In genomic region chr17:82234211-82235055, GRCh38 we compare ENCODE assay signal across 12 cellular contexts. TPM values are rescaled to one million over a fixed set of nuclear protein-coding genes. Genes with fewer than 3 reads are reported as not detected.
DNase-seq lines count a peak whose midpoint lies in the region; ATAC-seq and TF ChIP-seq lines count a peak whose summit lies in the region.
"Had no signal": no experiment of that assay in that cellular context is flagged by ENCODE, and none has a peak within 500 bp of the region (broad histone marks: within the 10 kb centered on the region; RNA-seq: fewer than 3 reads in every experiment).

No MANE protein-coding gene starts in this region.

- 60 to 73% methylated on average over 8 to 26 of the region's 26 CpGs for WGBS in body of pancreas, 2 donors

- no peak for ATAC-seq in natural killer cell
- no peak for ATAC-seq in natural killer cell treated with Interleukin-12 subunit alpha and Interleukin-12 subunit beta and Interleukin-15 and Interleukin-18, amount 100 ng/mL, for 72 hours
- ATAC-seq in naive thymus-derived CD8-positive, alpha-beta T cell, result no peak
- ATAC-seq in body of pancreas, result no peak
- ATAC-seq in HG02970 (IDR thresholded peaks at IDR 0.05; ENCODE audit: low FRiP score, unreplicated experiment), result no peak
- no peak for ATAC-seq in GM18909 (IDR thresholded peaks at IDR 0.05; ENCODE audit: poor library complexity, unreplicated experiment)
- ATAC-seq: foreskin keratinocyte had no signal

- H3K36me3 Mint-ChIP-seq in natural killer cell, result no peaks in the 10 kb centered on the region
- H3K36me3 Mint-ChIP-seq in natural killer cell treated with Interleukin-12 subunit alpha and Interleukin-12 subunit beta and Interleukin-15 and Interleukin-18, amount 100 ng/mL, for 72 hours, result no peaks in the 10 kb centered on the region
- peaks cover 0 to 3% (median 0%) of the 10 kb centered on the region in 3 donors for H3K36me3 Mint-ChIP-seq in naive thymus-derived CD8-positive, alpha-beta T cell

- TF ChIP-seq CTCF in natural killer cell (IDR thresholded peaks at IDR 0.05) (no peak), body of pancreas (IDR thresholded peaks at IDR 0.05) (no peak)

- DNase-seq in natural killer cell (no peak), SK-N-DZ (ENCODE audit: low spot score) (peak; percentile 45), body of pancreas (no peak), SHP77 treated with DMSO at 0.1 percent for 48 hours (lab: John Stamatoyannopoulos, UW) (no peak)
- DNase-seq in natural killer cell treated with Interleukin-12 subunit alpha and Interleukin-12 subunit beta and Interleukin-15 and Interleukin-18, amount 100 ng/mL, for 72 hours (ENCODE audit: low spot score), result no peak
- DNase-seq in naive thymus-derived CD8-positive, alpha-beta T cell, result no peak
- DNase-seq: foreskin keratinocyte, NCI-H187 treated with DMSO at 0.1 percent for 48 hours, OCI-M1, WERI-Rb-1 had no signal

- no peaks in the 10 kb centered on the region for H3K9me3 Mint-ChIP-seq in natural killer cell
- no peaks in the 10 kb centered on the region for H3K9me3 Mint-ChIP-seq in natural killer cell treated with Interleukin-12 subunit alpha and Interleukin-12 subunit beta and Interleukin-15 and Interleukin-18, amount 100 ng/mL, for 72 hours
- H3K9me3 Mint-ChIP-seq in naive thymus-derived CD8-positive, alpha-beta T cell, result no peaks in the 10 kb centered on the region

- intact Hi-C loops in natural killer cell (cut with micrococcal nuclease) (loop anchor here (5.0 kb wide), 1 partner anchor 38 kb away; the partner anchor contains the start of gene CSNK1D), body of pancreas (cut with DNase I) (loop anchor here (5.0 kb wide), 1 partner anchor 88 kb away; no protein-coding TSS in a partner anchor)

- no peak overlapping the region for H3K4me3 Mint-ChIP-seq in natural killer cell
- no peak overlapping the region for H3K4me3 Mint-ChIP-seq in natural killer cell treated with Interleukin-12 subunit alpha and Interleukin-12 subunit beta and Interleukin-15 and Interleukin-18, amount 100 ng/mL, for 72 hours
- no peak overlapping the region for H3K4me3 Mint-ChIP-seq in naive thymus-derived CD8-positive, alpha-beta T cell

- no peaks in the 10 kb centered on the region for H3K9me3 ChIP-seq in body of pancreas

- peaks cover 13 to 48% of the 10 kb centered on the region in 2 donors for H3K4me1 Mint-ChIP-seq in natural killer cell
- peaks cover 9 to 18% of the 10 kb centered on the region in 2 donors for H3K4me1 Mint-ChIP-seq in natural killer cell treated with Interleukin-12 subunit alpha and Interleukin-12 subunit beta and Interleukin-15 and Interleukin-18, amount 100 ng/mL, for 72 hours (ENCODE audit: low read depth in 2 of 2)
- H3K4me1 Mint-ChIP-seq in naive thymus-derived CD8-positive, alpha-beta T cell, result peaks cover 12 to 39% (median 30%) of the 10 kb centered on the region in 4 donors

- H3K27me3 Mint-ChIP-seq in natural killer cell (ENCODE audit: low read depth in 2 of 2), result no peaks in the 10 kb centered on the region
- H3K27me3 Mint-ChIP-seq in natural killer cell treated with Interleukin-12 subunit alpha and Interleukin-12 subunit beta and Interleukin-15 and Interleukin-18, amount 100 ng/mL, for 72 hours, result no peaks in the 10 kb centered on the region
- no peaks in the 10 kb centered on the region for H3K27me3 Mint-ChIP-seq in naive thymus-derived CD8-positive, alpha-beta T cell

- H3K36me3 ChIP-seq in body of pancreas (replicated peaks in 1 of 2; ENCODE audit: insufficient read depth in 1 of 2, low read depth in 2 of 2), result peaks cover 0 to 2% of the 10 kb centered on the region in 2 donors

- H3K27me3 ChIP-seq in body of pancreas, result peaks cover 0 to 8% of the 10 kb centered on the region in 2 donors
- H3K27me3 ChIP-seq: foreskin keratinocyte had no signal

- H3K27ac ChIP-seq in body of pancreas, result no peak overlapping the region
- H3K27ac ChIP-seq: foreskin keratinocyte, WERI-Rb-1 had no signal

- peaks cover 44% of the 10 kb centered on the region for H3K4me1 ChIP-seq in body of pancreas

- TF ChIP-seq POLR2A in body of pancreas (IDR thresholded peaks at IDR 0.05), result no peak

- POLR2A ChIA-PET in naive thymus-derived CD8-positive, alpha-beta T cell (lab: Charles Lee), result interaction anchor here (0.7 to 5.3 kb wide), 5 partner anchors 12 to 64 kb away, joined by 3 to 32 read pairs (median 4); no protein-coding TSS in a partner anchor

- H3K4me3 ChIP-seq in body of pancreas, result no peak overlapping the region

- peak overlapping the region; percentile 26 to 63 for H3K27ac Mint-ChIP-seq in natural killer cell
- H3K27ac Mint-ChIP-seq in natural killer cell treated with Interleukin-12 subunit alpha and Interleukin-12 subunit beta and Interleukin-15 and Interleukin-18, amount 100 ng/mL, for 72 hours, result no peak overlapping the region
- H3K27ac Mint-ChIP-seq in naive thymus-derived CD8-positive, alpha-beta T cell, result peak overlapping the region in 6 of 10 donors; percentile 14 to 82 (median 47)

RNA-seq across cellular contexts. Expression of gene SLC16A3, which starts 5.6 kb away (rescaled TPM):
- total RNA-seq in natural killer cell, result 100 to 1,000 TPM; 172 to 365 (median 296) TPM
- total RNA-seq in natural killer cell treated with Interleukin-12 subunit alpha and Interleukin-12 subunit beta and Interleukin-15 and Interleukin-18, amount 100 ng/mL, for 72 hours, result 100 to 1,000 TPM; 241 to 534 TPM
- 70.5 and 78.7 TPM in 2 replicates for polyA plus RNA-seq in SK-N-DZ (2014; cell fraction: cytosol; rRNA removed)
- 43.3 and 51.0 TPM in 2 replicates for polyA plus RNA-seq in SK-N-DZ (2014; cell fraction: nucleus; rRNA removed)
- 10 to 100 TPM; 10.1 to 11.6 TPM for total RNA-seq in naive thymus-derived CD8-positive, alpha-beta T cell
- polyA plus RNA-seq in naive thymus-derived CD8-positive, alpha-beta T cell, result 1 to 10 TPM in 2 of 3 donors, under 1 TPM in 1; 0.91 to 1.5 (median 1.0) TPM
- total RNA-seq in body of pancreas, result 1 to 10 TPM; 2.0 to 5.4 TPM

RNA-seq across cellular contexts. Expression of gene CCDC57, which starts 21.8 kb away (rescaled TPM):
- total RNA-seq in natural killer cell (10 to 100 TPM; 69.7 to 79.2 (median 75.1) TPM), body of pancreas (10 to 100 TPM; 24.1 to 60.3 TPM)
- 10 to 100 TPM; 34.0 to 82.2 TPM for total RNA-seq in natural killer cell treated with Interleukin-12 subunit alpha and Interleukin-12 subunit beta and Interleukin-15 and Interleukin-18, amount 100 ng/mL, for 72 hours
- 13.0 and 24.1 TPM in 2 replicates for polyA plus RNA-seq in SK-N-DZ (2014; cell fraction: cytosol; rRNA removed)
- 39.5 and 75.5 TPM in 2 replicates for polyA plus RNA-seq in SK-N-DZ (2014; cell fraction: nucleus; rRNA removed)
- 10 to 100 TPM; 72.9 to 80.0 TPM for total RNA-seq in naive thymus-derived CD8-positive, alpha-beta T cell
- 10 to 100 TPM; 39.6 to 53.5 (median 42.4) TPM for polyA plus RNA-seq in naive thymus-derived CD8-positive, alpha-beta T cell

RNA-seq across cellular contexts. Expression of gene CSNK1D, which starts 39.1 kb away (rescaled TPM):
- 100 to 1,000 TPM; 423 to 475 (median 468) TPM for total RNA-seq in natural killer cell
- 100 to 1,000 TPM; 160 to 215 TPM for total RNA-seq in natural killer cell treated with Interleukin-12 subunit alpha and Interleukin-12 subunit beta and Interleukin-15 and Interleukin-18, amount 100 ng/mL, for 72 hours
- 25.1 and 31.2 TPM in 2 replicates for polyA plus RNA-seq in SK-N-DZ (2014; cell fraction: cytosol; rRNA removed)
- polyA plus RNA-seq in SK-N-DZ (2014; cell fraction: nucleus; rRNA removed), result 49.5 and 120 TPM in 2 replicates
- 100 to 1,000 TPM; 184 to 201 TPM for total RNA-seq in naive thymus-derived CD8-positive, alpha-beta T cell
- polyA plus RNA-seq in naive thymus-derived CD8-positive, alpha-beta T cell, result 10 to 100 TPM; 47.6 to 72.1 (median 48.6) TPM
- 100 to 1,000 TPM in 1 of 2 donors, 10 to 100 TPM in 1; 37.6 to 116 TPM for total RNA-seq in body of pancreas

Comparison
In these comparisons a context has a peak if more than half of its experiments do, and no peak if none do; other contexts are left out.
1. H3K27ac Mint-ChIP-seq: peak in natural killer cell (2 of 2) and naive thymus-derived CD8-positive, alpha-beta T cell (6 of 10); none in natural killer cell treated with Interleukin-12 subunit alpha and Interleukin-12 subunit beta and Interleukin-15 and Interleukin-18, amount 100 ng/mL, for 72 hours (0 of 2).
2. RNA of gene SLC16A3, which starts 5.6 kb away (total RNA-seq): 241 to 534 TPM in natural killer cell treated with Interleukin-12 subunit alpha and Interleukin-12 subunit beta and Interleukin-15 and Interleukin-18, amount 100 ng/mL, for 72 hours and 172 to 365 TPM in natural killer cell; 10.1 to 11.6 TPM in naive thymus-derived CD8-positive, alpha-beta T cell and 2.0 to 5.4 TPM in body of pancreas; every median in the first group is over 10 times any median in the second.